In the genomic region with DNA sequence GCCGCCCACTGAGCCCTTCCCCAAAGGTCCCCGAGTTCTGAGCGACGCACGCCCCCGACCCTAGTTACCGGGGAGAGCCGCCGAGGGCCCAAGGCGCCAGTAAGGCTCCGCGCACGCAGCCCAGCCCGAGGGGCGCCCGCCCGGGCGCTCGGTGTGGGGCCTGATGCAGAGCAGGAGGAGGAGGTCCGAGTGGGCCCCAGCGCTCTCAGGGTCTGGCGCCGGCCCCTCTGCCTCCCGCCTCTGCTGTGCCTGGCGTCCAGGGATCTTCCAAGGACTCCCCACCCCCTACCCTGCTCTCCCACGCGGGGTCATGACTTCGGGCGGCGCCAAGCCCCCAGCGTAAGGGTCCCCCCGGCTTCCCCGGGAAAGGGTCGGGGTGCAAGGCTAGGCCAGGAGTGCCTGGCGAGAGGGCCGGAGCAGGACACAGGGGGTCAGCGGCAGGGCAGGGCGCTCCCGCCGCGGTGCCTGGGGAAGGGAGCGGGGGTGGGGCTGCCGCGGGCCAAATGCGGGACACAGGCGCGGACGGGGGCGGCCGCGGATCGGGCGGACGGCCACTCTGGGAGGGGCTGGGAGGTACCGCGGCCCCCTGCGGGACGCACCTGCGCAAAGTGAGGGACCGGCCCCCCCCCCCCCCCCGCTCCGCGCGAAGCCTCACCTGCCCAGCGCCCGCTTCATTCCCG, we compare ENCODE assay signal across 8 cellular contexts. TPM values are rescaled to one million over a fixed set of nuclear protein-coding genes. Genes with fewer than 3 reads are reported as not detected.
DNase-seq lines count a peak whose midpoint lies in the region; ATAC-seq and TF ChIP-seq lines count a peak whose summit lies in the region.

No MANE protein-coding gene starts in this region.

- POLR2A ChIA-PET in Caco-2 (lab: Charles Lee), result no interaction called here

- intact Hi-C loops in Caco-2 (cut with micrococcal nuclease; ENCODE audit: unreplicated experiment), result loop anchor here (1.0 to 2.0 kb wide), 5 partner anchors 8 to 79 kb away; partner anchors contain the start of gene GINS1

- no TSS peak for BruUV-seq in Caco-2 (replicated peaks; lab: Mats Ljungman, UMichigan)

- peaks cover 11% of the 10 kb centered on the region for H3K4me1 Mint-ChIP-seq in Caco-2 (ENCODE audit: low read depth, unreplicated experiment)
- peaks cover 14% of the 10 kb centered on the region for H3K4me1 Mint-ChIP-seq in T-helper 1 cell treated with Interleukin-12 subunit alpha and Interleukin-12 subunit beta and Interleukin-4 antibody, amounts not matched to agents 30 μg/mL and 1 μg/mL, for 36 hours (ENCODE audit: low read depth)

- peaks cover 10% of the 10 kb centered on the region for H3K4me1 ChIP-seq in Caco-2

- H3K36me3 ChIP-seq in Caco-2 (ENCODE audit: control insufficient read depth, insufficient read depth, low read length), result no peaks in the 10 kb centered on the region; the same call in 1 of the 2 replicates

- H3K27me3 Mint-ChIP-seq in Caco-2 (ENCODE audit: insufficient read depth, unreplicated experiment), result no peaks in the 10 kb centered on the region
- H3K27me3 Mint-ChIP-seq in T-helper 1 cell treated with Interleukin-12 subunit alpha and Interleukin-12 subunit beta and Interleukin-4 antibody, amounts not matched to agents 30 μg/mL and 1 μg/mL, for 36 hours (ENCODE audit: low read depth), result no peaks in the 10 kb centered on the region

- H3K4me3 ChIP-seq in Caco-2 (ENCODE audit: low read depth, low read length) (peak overlapping the region; percentile 97), cardiac fibroblast (replicated peaks in 1 of 2; ENCODE audit: low read depth in 2 of 2, low read length in 2 of 2) (peak overlapping the region; percentile 88 to 95)

- no peaks in the 10 kb centered on the region for H3K27me3 ChIP-seq in Caco-2 (replicated peaks; ENCODE audit: control insufficient read depth, insufficient read depth, low read length)

- in situ Hi-C loops in KBM-7 (cut with MboI; ENCODE audit: low pct_unique_long_range_greater_than_20kb, low sequenced_read_pairs), result loop anchor here (25.0 kb wide), 1 partner anchor 353 kb away; no protein-coding TSS in a partner anchor

- peak overlapping the region; percentile 91 for H3K4me3 Mint-ChIP-seq in Caco-2 (ENCODE audit: unreplicated experiment)
- peak overlapping the region; percentile 85 for H3K4me3 Mint-ChIP-seq in T-helper 1 cell treated with Interleukin-12 subunit alpha and Interleukin-12 subunit beta and Interleukin-4 antibody, amounts not matched to agents 30 μg/mL and 1 μg/mL, for 36 hours

- no peaks in the 10 kb centered on the region for H3K9me3 ChIP-seq in Caco-2

- peaks cover 25% of the 10 kb centered on the region for H3K36me3 Mint-ChIP-seq in Caco-2 (ENCODE audit: insufficient read depth, unreplicated experiment)
- peaks cover 6% of the 10 kb centered on the region for H3K36me3 Mint-ChIP-seq in T-helper 1 cell treated with Interleukin-12 subunit alpha and Interleukin-12 subunit beta and Interleukin-4 antibody, amounts not matched to agents 30 μg/mL and 1 μg/mL, for 36 hours (ENCODE audit: low read depth)

- CTCF ChIA-PET in Caco-2 (lab: Charles Lee), result no interaction called here

- no peaks in the 10 kb centered on the region for H3K9me3 Mint-ChIP-seq in Caco-2 (ENCODE audit: unreplicated experiment)
- H3K9me3 Mint-ChIP-seq in T-helper 1 cell treated with Interleukin-12 subunit alpha and Interleukin-12 subunit beta and Interleukin-4 antibody, amounts not matched to agents 30 μg/mL and 1 μg/mL, for 36 hours, result no peaks in the 10 kb centered on the region

- TF ChIP-seq CTCF in Caco-2 (IDR thresholded peaks at IDR 0.05; ENCODE audit: insufficient read depth in 1 of 2, low read depth in 1 of 2, low read length in 1 of 2, severe bottlenecking in 1 of 2, unreplicated experiment in 1 of 2) (no peak), cardiac fibroblast (IDR thresholded peaks at IDR 0.05; ENCODE audit: low read depth, low read length) (no peak)

- peak overlapping the region; percentile 76 for H3K27ac Mint-ChIP-seq in Caco-2 (ENCODE audit: unreplicated experiment)
- no peak overlapping the region for H3K27ac Mint-ChIP-seq in T-helper 1 cell treated with Interleukin-12 subunit alpha and Interleukin-12 subunit beta and Interleukin-4 antibody, amounts not matched to agents 30 μg/mL and 1 μg/mL, for 36 hours

- DNase-seq in Caco-2, result peak; percentile 56 to 70
- DNase-seq in HK-2 (ENCODE audit: unreplicated experiment), result peak; percentile 54
- peak in 1 of 2 donors; percentile 17 for DNase-seq in cardiac fibroblast (ENCODE audit: low read depth in 2 of 2)
- DNase-seq in left kidney (ENCODE audit: low read depth, low spot score), result peak; percentile 86
- peak; percentile 23 for DNase-seq in stimulated activated CD4-positive, alpha-beta T cell treated with anti-CD3 and anti-CD28 coated beads, Interleukin-4, amount 100 ng/mL, for 4 hours
- DNase-seq in KBM-7, result no peak

- ATAC-seq in GM21381 (IDR thresholded peaks at IDR 0.05; ENCODE audit: unreplicated experiment), result peak; percentile 27

RNA-seq across cellular contexts. Expression of gene ABHD12, which starts 0.6 kb away (rescaled TPM):
- 84.9 and 104 TPM in 2 replicates for total RNA-seq in Caco-2 (2022)

RNA-seq across cellular contexts. Expression of gene GINS1, which starts 17.5 kb away (rescaled TPM):
- 48.7 and 50.9 TPM in 2 replicates for total RNA-seq in Caco-2 (2022)
